In genomic region chr9:124390812-124391658, GRCh38 we compare ENCODE assay signal across 1 cellular context.
TF ChIP-seq lines count a peak whose summit lies in the region.

No MANE protein-coding gene starts in this region.

TF ChIP-seq in HepG2, 621 proteins besides CTCF, POLR2A, EP300 and RAD21 (continued from another document):
- TF ChIP-seq ZNF318 (CRISPR knock-in tag; IDR thresholded peaks at IDR 0.05), result no peak
- TF ChIP-seq HNF4G (IDR thresholded peaks at IDR 0.05; ENCODE audit: borderline replicate concordance, low read depth, low read length), result peak; percentile 2; the same call in 1 of the 2 replicates
- no peak for TF ChIP-seq HNF4G (CRISPR knock-in tag; IDR thresholded peaks at IDR 0.05; ENCODE audit: borderline replicate concordance, low read depth)
- no peak for TF ChIP-seq ZNF350 (CRISPR knock-in tag; IDR thresholded peaks at IDR 0.05; ENCODE audit: borderline replicate concordance, low read depth)
- no peak; the same call in 1 of the 2 replicates for TF ChIP-seq RCOR2 (CRISPR knock-in tag; IDR thresholded peaks at IDR 0.05)
- TF ChIP-seq TFAP4 (IDR thresholded peaks at IDR 0.05; ENCODE audit: borderline replicate concordance, low read depth), result no peak
- TF ChIP-seq ETS1 (CRISPR knock-in tag; IDR thresholded peaks at IDR 0.05), result no peak
- TF ChIP-seq ZNF24 (IDR thresholded peaks at IDR 0.05), result no peak
- no peak for TF ChIP-seq ZNF749 (CRISPR knock-in tag; IDR thresholded peaks at IDR 0.05; ENCODE audit: borderline replicate concordance)
- no peak for TF ChIP-seq KIAA2018 (CRISPR knock-in tag; IDR thresholded peaks at IDR 0.05; ENCODE audit: borderline replicate concordance)
- no peak for TF ChIP-seq FOXA1 (IDR thresholded peaks at IDR 0.05)
- TF ChIP-seq FOXA1 (CRISPR knock-in tag; IDR thresholded peaks at IDR 0.05), result peak; percentile 64
- peak; percentile 56; the same call in 1 of the 2 replicates for TF ChIP-seq BORCS8-MEF2B (CRISPR knock-in tag; IDR thresholded peaks at IDR 0.05)
- TF ChIP-seq NR2F6 (IDR thresholded peaks at IDR 0.05), result peak; percentile 75
- TF ChIP-seq NR2F6 (CRISPR knock-in tag; IDR thresholded peaks at IDR 0.05), result peak; percentile 81
- no peak for TF ChIP-seq XBP1 (CRISPR knock-in tag; IDR thresholded peaks at IDR 0.05)
